10 cellular contexts compared by ENCODE assay signal in genomic region chr4:137861682-137862081, GRCh38.
DNase-seq lines count a peak whose midpoint lies in the region; ATAC-seq and TF ChIP-seq lines count a peak whose summit lies in the region.
"Had no signal": no experiment of that assay in that cellular context is flagged by ENCODE, and none has a peak within 500 bp of the region (broad histone marks: within the 10 kb centered on the region; RNA-seq: fewer than 3 reads in every experiment).

No MANE protein-coding gene starts in this region.

- H3K36me3 Mint-ChIP-seq in activated naive CD8-positive, alpha-beta T cell treated with anti-CD3 and anti-CD28 coated beads, Interleukin-2, amount 50 U/mL, for 24 hours (ENCODE audit: low read depth) = no peaks in the 10 kb centered on the region
- H3K36me3 Mint-ChIP-seq in naive thymus-derived CD8-positive, alpha-beta T cell = no peaks in the 10 kb centered on the region
- H3K36me3 Mint-ChIP-seq: activated naive CD8-positive, alpha-beta T cell had no signal

- no peaks in the 10 kb centered on the region for H3K4me1 Mint-ChIP-seq in activated naive CD8-positive, alpha-beta T cell treated with anti-CD3 and anti-CD28 coated beads, Interleukin-2, amount 50 U/mL, for 24 hours
- H3K4me1 Mint-ChIP-seq in naive thymus-derived CD8-positive, alpha-beta T cell = no peaks in the 10 kb centered on the region

- TF ChIP-seq EP300 in neural cell (conservative IDR thresholded peaks at IDR 0.05; ENCODE audit: poor library complexity, severe bottlenecking) = no peak

- H2AFZ ChIP-seq in Karpas-422 (ENCODE audit: low read length) (no peak overlapping the region), neural cell (ENCODE audit: low read depth, low read length) (no peak overlapping the region)
- H2AFZ ChIP-seq: parathyroid adenoma had no signal

- H3K9me2 ChIP-seq in Karpas-422 (replicated peaks; ENCODE audit: insufficient read depth, low read length) (no peaks in the 10 kb centered on the region), neural cell (ENCODE audit: insufficient read depth, low read length) (no peaks in the 10 kb centered on the region)

- no peaks in the 10 kb centered on the region for H3K4me1 ChIP-seq in Karpas-422 (ENCODE audit: low read length)
- no peaks in the 10 kb centered on the region for H3K4me1 ChIP-seq in effector memory CD4-positive, alpha-beta T cell (ENCODE audit: control insufficient read depth, insufficient read depth, low read length, poor library complexity, severe bottlenecking)
- H3K4me1 ChIP-seq: parathyroid adenoma had no signal

- H3K79me2 ChIP-seq in Karpas-422 (ENCODE audit: low read length) (no peaks in the 10 kb centered on the region), neural cell (replicated peaks; ENCODE audit: insufficient read depth, low read length) (no peaks in the 10 kb centered on the region)
- H3K79me2 ChIP-seq: parathyroid adenoma had no signal

- peak; percentile 43 for DNase-seq in EH (ENCODE audit: low read depth)
- DNase-seq in Karpas-422 = peak; percentile 43
- DNase-seq in choroid plexus epithelial cell (ENCODE audit: low read depth) = peak; percentile 59
- DNase-seq in effector memory CD4-positive, alpha-beta T cell = no peak
- no peak for DNase-seq in activated naive CD8-positive, alpha-beta T cell treated with anti-CD3 and anti-CD28 coated beads, Interleukin-2, amount 50 U/mL, for 24 hours
- no peak for DNase-seq in naive thymus-derived CD8-positive, alpha-beta T cell

- no peak overlapping the region for H3K4me2 ChIP-seq in Karpas-422 (ENCODE audit: low read depth, low read length, poor library complexity, severe bottlenecking)
- H3K4me2 ChIP-seq in neural cell (ENCODE audit: low read length) = no peak overlapping the region

- H3K9me3 ChIP-seq in Karpas-422 (ENCODE audit: low read length) = no peaks in the 10 kb centered on the region
- H3K9me3 ChIP-seq in neural cell (ENCODE audit: low read length) = no peaks in the 10 kb centered on the region
- H3K9me3 ChIP-seq in effector memory CD4-positive, alpha-beta T cell (ENCODE audit: control insufficient read depth, low read length) = no peaks in the 10 kb centered on the region

- POLR2A ChIA-PET in naive thymus-derived CD8-positive, alpha-beta T cell (lab: Charles Lee) = no interaction called here

- H3K27me3 Mint-ChIP-seq in activated naive CD8-positive, alpha-beta T cell treated with anti-CD3 and anti-CD28 coated beads, Interleukin-2, amount 50 U/mL, for 24 hours = no peaks in the 10 kb centered on the region
- no peaks in the 10 kb centered on the region for H3K27me3 Mint-ChIP-seq in naive thymus-derived CD8-positive, alpha-beta T cell
- H3K27me3 Mint-ChIP-seq: activated naive CD8-positive, alpha-beta T cell had no signal

- H3K27me3 ChIP-seq in Karpas-422 (ENCODE audit: low read length) (no peaks in the 10 kb centered on the region), neural cell (ENCODE audit: insufficient read depth, low read depth, low read length) (no peaks in the 10 kb centered on the region)
- no peaks in the 10 kb centered on the region for H3K27me3 ChIP-seq in effector memory CD4-positive, alpha-beta T cell (replicated peaks; ENCODE audit: control insufficient read depth, insufficient read depth, low read length, poor library complexity, severe bottlenecking)

- H3K27ac Mint-ChIP-seq in activated naive CD8-positive, alpha-beta T cell treated with anti-CD3 and anti-CD28 coated beads, Interleukin-2, amount 50 U/mL, for 24 hours = no peak overlapping the region
- no peak overlapping the region for H3K27ac Mint-ChIP-seq in naive thymus-derived CD8-positive, alpha-beta T cell
- H3K27ac Mint-ChIP-seq: activated naive CD8-positive, alpha-beta T cell had no signal

- H3K4me3 ChIP-seq in Karpas-422 (ENCODE audit: low read length) (no peak overlapping the region), choroid plexus epithelial cell (ENCODE audit: low read depth, low read length) (no peak overlapping the region), neural cell (ENCODE audit: low read length) (no peak overlapping the region)
- H3K4me3 ChIP-seq in effector memory CD4-positive, alpha-beta T cell (ENCODE audit: insufficient read depth, low read depth, low read length, poor library complexity, severe bottlenecking) = no peak overlapping the region

- no peak for ATAC-seq in GM19023 (IDR thresholded peaks at IDR 0.05; ENCODE audit: unreplicated experiment)
- ATAC-seq in activated naive CD8-positive, alpha-beta T cell treated with anti-CD3 and anti-CD28 coated beads, Interleukin-2, amount 50 U/mL, for 24 hours = no peak
- no peak for ATAC-seq in naive thymus-derived CD8-positive, alpha-beta T cell

- no peak overlapping the region for H3K4me3 Mint-ChIP-seq in activated naive CD8-positive, alpha-beta T cell treated with anti-CD3 and anti-CD28 coated beads, Interleukin-2, amount 50 U/mL, for 24 hours
- H3K4me3 Mint-ChIP-seq in naive thymus-derived CD8-positive, alpha-beta T cell = no peak overlapping the region
- H3K4me3 Mint-ChIP-seq: activated naive CD8-positive, alpha-beta T cell had no signal

- peak; percentile 61 for TF ChIP-seq RAD21 in neural cell (conservative IDR thresholded peaks at IDR 0.05)

- no peaks in the 10 kb centered on the region for H3F3A ChIP-seq in neural cell (ENCODE audit: insufficient read depth, low read length, poor library complexity, severe bottlenecking)

- no peaks in the 10 kb centered on the region for H3K9me3 Mint-ChIP-seq in activated naive CD8-positive, alpha-beta T cell treated with anti-CD3 and anti-CD28 coated beads, Interleukin-2, amount 50 U/mL, for 24 hours
- peaks cover 0 to 4% (median 0%) of the 10 kb centered on the region in 9 donors for H3K9me3 Mint-ChIP-seq in naive thymus-derived CD8-positive, alpha-beta T cell

- TF ChIP-seq CTCF in choroid plexus epithelial cell (conservative IDR thresholded peaks at IDR 0.05; ENCODE audit: low read depth, low read length) = peak; percentile 50
- peak; percentile 54 for TF ChIP-seq CTCF in neural cell (IDR thresholded peaks at IDR 0.05; ENCODE audit: poor library complexity, severe bottlenecking)

- H3K36me3 ChIP-seq in Karpas-422 (ENCODE audit: insufficient read depth, low read length) (no peaks in the 10 kb centered on the region), neural cell (ENCODE audit: insufficient read depth, low read length) (no peaks in the 10 kb centered on the region)
- H3K36me3 ChIP-seq in effector memory CD4-positive, alpha-beta T cell (ENCODE audit: control insufficient read depth, insufficient read depth, low read length) = no peaks in the 10 kb centered on the region

- no peak overlapping the region for H3K9ac ChIP-seq in Karpas-422 (ENCODE audit: low read length)
- H3K9ac ChIP-seq in neural cell (ENCODE audit: low read length) = no peak overlapping the region
- H3K9ac ChIP-seq: parathyroid adenoma had no signal

- H3K27ac ChIP-seq in Karpas-422 (ENCODE audit: low read length) = no peak overlapping the region
- H3K27ac ChIP-seq in neural cell (ENCODE audit: low read length) = no peak overlapping the region
- no peak overlapping the region for H3K27ac ChIP-seq in effector memory CD4-positive, alpha-beta T cell (ENCODE audit: insufficient read depth, low read length, poor library complexity, severe bottlenecking)
- H3K27ac ChIP-seq: parathyroid adenoma had no signal

- H4K20me1 ChIP-seq in Karpas-422 (ENCODE audit: insufficient read depth, low read depth, low read length) (no peaks in the 10 kb centered on the region), neural cell (ENCODE audit: insufficient read depth) (no peaks in the 10 kb centered on the region)

TF ChIP-seq in neural cell, 6 proteins besides CTCF, POLR2A, EP300 and RAD21:
- TF ChIP-seq SMC3 (conservative IDR thresholded peaks at IDR 0.05; ENCODE audit: poor library complexity) = peak; percentile 63
- TF ChIP-seq TAF1 (IDR thresholded peaks at IDR 0.05; ENCODE audit: low read depth) = no peak

Comparison
In these comparisons a context has a peak if more than half of its experiments do, and no peak if none do; other contexts are left out.
1. DNase-seq: peak in EH (single experiment), Karpas-422 (single experiment) and choroid plexus epithelial cell (single experiment); none in effector memory CD4-positive, alpha-beta T cell (0 of 3), activated naive CD8-positive, alpha-beta T cell treated with anti-CD3 and anti-CD28 coated beads, Interleukin-2, amount 50 U/mL, for 24 hours (single experiment) and naive thymus-derived CD8-positive, alpha-beta T cell (0 of 10).